In genomic region chr1:18233176-18233864, GRCh38 we compare ENCODE assay signal across 19 cellular contexts.
DNase-seq lines count a peak whose midpoint lies in the region; ATAC-seq, FAIRE-seq and TF ChIP-seq lines count a peak whose summit lies in the region.
"Had no signal": no experiment of that assay in that cellular context is flagged by ENCODE, and none has a peak within 500 bp of the region (broad histone marks: within the 10 kb centered on the region; RNA-seq: fewer than 3 reads in every experiment).

No MANE protein-coding gene starts in this region.

- peak overlapping the region; percentile 36 for H3K27ac ChIP-seq in HUES48 (ENCODE audit: low read depth, low read length)
- H3K27ac ChIP-seq in SK-N-SH (ENCODE audit: low read depth in 2 of 2, low read length in 1 of 2): no peak overlapping the region
- H3K27ac ChIP-seq: C4-2B had no signal

- H3K79me2 ChIP-seq in SK-N-SH (ENCODE audit: insufficient read depth): no peaks in the 10 kb centered on the region

- DNase-seq in bronchial epithelial cell (ENCODE audit: low read depth) (no peak), iPS DF 4.7 (ENCODE audit: extremely low read depth, low spot score) (peak; percentile 68), urothelium cell line (ENCODE audit: low spot score) (peak; percentile 27), SK-N-SH (no peak), cortex of kidney (lab: John Stamatoyannopoulos, UW) (no peak)
- DNase-seq: BE2C; CD4-positive, alpha-beta memory T cell; DND-41; GDM1; GOT3; IMR-90; KBM-7 had no signal

- no peaks in the 10 kb centered on the region for H4K20me1 ChIP-seq in SK-N-SH (ENCODE audit: insufficient read depth)

- no peak overlapping the region for H3K9ac ChIP-seq in HUES48 (ENCODE audit: low read depth, low read length)
- no peak overlapping the region for H3K9ac ChIP-seq in SK-N-SH

- H3K9me2 ChIP-seq in SK-N-SH: no peaks in the 10 kb centered on the region

- POLR2A ChIA-PET in SK-N-SH (lab: Yijun Ruan, JAX): no interaction called here

- no peak for TF ChIP-seq RAD21 in SK-N-SH (IDR thresholded peaks at IDR 0.05; ENCODE audit: low read length)

- H3K4me3 ChIP-seq in HUES48 (ENCODE audit: low read depth, low read length) (no peak overlapping the region), bronchial epithelial cell (ENCODE audit: low read depth, low read length) (no peak overlapping the region), SK-N-SH (ENCODE audit: low read depth in 2 of 2, low read length in 1 of 2) (no peak overlapping the region)

- CTCF ChIA-PET in SK-N-SH (lab: Yijun Ruan, JAX): interaction anchor here (0.9 to 1.2 kb wide), 4 partner anchors 84 to 464 kb away, joined by 3 to 6 read pairs (median 3); no protein-coding TSS in a partner anchor

- TF ChIP-seq CTCF in bronchial epithelial cell (IDR thresholded peaks at IDR 0.05; ENCODE audit: insufficient read depth, low read length, severe bottlenecking) (no peak), SK-N-SH (IDR thresholded peaks at IDR 0.05) (no peak)

- peaks cover 10% of the 10 kb centered on the region for H3K9me3 ChIP-seq in HUES48 (ENCODE audit: control insufficient read depth, insufficient read depth, low read length)
- H3K9me3 ChIP-seq in SK-N-SH: no peaks in the 10 kb centered on the region
- H3K9me3 ChIP-seq: BE2C had no signal

- TF ChIP-seq EP300 in SK-N-SH (IDR thresholded peaks at IDR 0.05; ENCODE audit: borderline replicate concordance in 1 of 2, low read depth in 1 of 2, low read length in 1 of 2): no peak

- FAIRE-seq in bronchial epithelial cell (lab: Jason Lieb, UNC) (peak; percentile 60), urothelium cell line (lab: Jason Lieb, UNC) (no peak)
- FAIRE-seq: A204.1, GM19239, HTR-8/SVneo had no signal

- H2AFZ ChIP-seq in SK-N-SH (ENCODE audit: low read depth): no peak overlapping the region

- ATAC-seq in esophagus mucosa: no peak
- ATAC-seq: HCT116 had no signal

- peaks cover 23% of the 10 kb centered on the region for H3K4me1 ChIP-seq in HUES48 (ENCODE audit: control insufficient read depth, insufficient read depth, low read length)
- H3K4me1 ChIP-seq in SK-N-SH (ENCODE audit: control insufficient read depth in 1 of 2, insufficient read depth in 2 of 2, low read depth in 1 of 2, low read length in 1 of 2): peaks cover 0 to 9% of the 10 kb centered on the region in 2 experiments; a peak in 2 of 4 replicates

- H3K4me2 ChIP-seq in SK-N-SH: no peak overlapping the region

- H3K36me3 ChIP-seq in HUES48 (ENCODE audit: control insufficient read depth, insufficient read depth, low read length): no peaks in the 10 kb centered on the region; the same call in 1 of the 2 replicates
- no peaks in the 10 kb centered on the region for H3K36me3 ChIP-seq in bronchial epithelial cell (ENCODE audit: control insufficient read depth, insufficient read depth, low read length)
- no peaks in the 10 kb centered on the region for H3K36me3 ChIP-seq in SK-N-SH (replicated peaks in 1 of 2; ENCODE audit: control insufficient read depth in 1 of 2, insufficient read depth in 2 of 2, low read length in 1 of 2)
- H3K36me3 ChIP-seq: BE2C had no signal

- H3K27me3 ChIP-seq in HUES48 (ENCODE audit: control insufficient read depth, insufficient read depth, low read length): no peaks in the 10 kb centered on the region
- no peaks in the 10 kb centered on the region for H3K27me3 ChIP-seq in bronchial epithelial cell (ENCODE audit: control insufficient read depth, insufficient read depth, low read length)
- no peaks in the 10 kb centered on the region for H3K27me3 ChIP-seq in SK-N-SH (ENCODE audit: insufficient read depth)
- H3K27me3 ChIP-seq: BE2C had no signal

- H3F3A ChIP-seq in SK-N-SH (replicated peaks; ENCODE audit: insufficient read depth): no peaks in the 10 kb centered on the region

- WGBS in SK-N-SH (ENCODE audit: low lambda C conversion rate): 55% methylated on average over 5 of the region's 5 CpGs

TF ChIP-seq in SK-N-SH, 30 proteins besides CTCF, POLR2A, EP300 and RAD21:
- TF ChIP-seq PBX3 (IDR thresholded peaks at IDR 0.05): no peak
- TF ChIP-seq MXI1 (IDR thresholded peaks at IDR 0.05; ENCODE audit: low read depth, low read length): no peak
- TF ChIP-seq NFIC (IDR thresholded peaks at IDR 0.05; ENCODE audit: borderline replicate concordance): no peak
- no peak for TF ChIP-seq JUND (IDR thresholded peaks at IDR 0.05)
- no peak for TF ChIP-seq NRF1 (IDR thresholded peaks at IDR 0.05; ENCODE audit: low read depth, low read length)
- no peak for TF ChIP-seq EZH2phosphoT487 (IDR thresholded peaks at IDR 0.05; ENCODE audit: borderline replicate concordance, low read depth)
- no peak for TF ChIP-seq FOSL2 (IDR thresholded peaks at IDR 0.05; ENCODE audit: borderline replicate concordance, low read depth)
- TF ChIP-seq TAF1 (IDR thresholded peaks at IDR 0.05; ENCODE audit: borderline replicate concordance, low read depth, low read length): no peak
- TF ChIP-seq USF2 (IDR thresholded peaks at IDR 0.05; ENCODE audit: borderline replicate concordance, low read depth, low read length): no peak
- no peak for TF ChIP-seq TCF12 (IDR thresholded peaks at IDR 0.05)
- no peak for TF ChIP-seq TEAD4 (IDR thresholded peaks at IDR 0.05; ENCODE audit: borderline replicate concordance, insufficient read depth)
- TF ChIP-seq POLR2AphosphoS5 (IDR thresholded peaks at IDR 0.05; ENCODE audit: low read depth, low read length): no peak
- no peak for TF ChIP-seq CHD2 (IDR thresholded peaks at IDR 0.05; ENCODE audit: low read length, partially characterized antibody)
- no peak for TF ChIP-seq GABPA (IDR thresholded peaks at IDR 0.05; ENCODE audit: low read depth)
- TF ChIP-seq FOXM1 (IDR thresholded peaks at IDR 0.05; ENCODE audit: low read depth): no peak
- TF ChIP-seq MAX (IDR thresholded peaks at IDR 0.05; ENCODE audit: low read depth): no peak
- TF ChIP-seq RXRA (IDR thresholded peaks at IDR 0.05; ENCODE audit: borderline replicate concordance, low read depth): no peak
- TF ChIP-seq YY1 (IDR thresholded peaks at IDR 0.05; ENCODE audit: low read depth): no peak

Comparison
In these comparisons a context has a peak if more than half of its experiments do, and no peak if none do; other contexts are left out.
1. DNase-seq: peak in iPS DF 4.7 (single experiment) and urothelium cell line (single experiment); none in bronchial epithelial cell (single experiment), SK-N-SH (single experiment) and cortex of kidney (single experiment).